ENCODE assay signal across 8 cellular contexts in genomic region chr1:51622455-51622913, GRCh38. TPM values are rescaled to one million over a fixed set of nuclear protein-coding genes. Genes with fewer than 3 reads are reported as not detected.
A peak's percentile ranks its signal among the peaks of the same experiment; 100 is the strongest.
DNase-seq lines count a peak whose midpoint lies in the region; ATAC-seq and TF ChIP-seq lines count a peak whose summit lies in the region.

No MANE protein-coding gene starts in this region.

- WGBS in SK-N-SH (ENCODE audit: low lambda C conversion rate) = 30% methylated on average over 2 of the region's 2 CpGs
- 52 to 62% methylated on average over 2 of the region's 2 CpGs for WGBS in gastroesophageal sphincter (ENCODE audit: low coverage in 1 of 2), 2 donors
- 38 to 65% (median 51%) methylated on average over 2 of the region's 2 CpGs for WGBS in stomach, 5 donors

- DNase-seq in DMS79 (lab: John Stamatoyannopoulos, UW) (peak; percentile 88), SK-N-SH (no peak), stomach (peak; percentile 35), medulla oblongata (ENCODE audit: extremely low spot score) (no peak)

- H4K20me1 ChIP-seq in Loucy (ENCODE audit: insufficient read depth, low read length, poor library complexity, severe bottlenecking) (peaks cover 3% of the 10 kb centered on the region), SK-N-SH (ENCODE audit: insufficient read depth) (peaks cover 8% of the 10 kb centered on the region; the same call in 1 of the 2 replicates)

- intact Hi-C loops in stomach (cut with DNase I; ENCODE audit: low total_unique reads) = no loop called here

- H3K9ac ChIP-seq in Loucy (ENCODE audit: low read depth, low read length, poor library complexity, severe bottlenecking) (peak overlapping the region; percentile 48), SK-N-SH (no peak overlapping the region)

- H3K27me3 ChIP-seq in Loucy (ENCODE audit: insufficient read depth, low read length, poor library complexity, severe bottlenecking) = no peaks in the 10 kb centered on the region
- H3K27me3 ChIP-seq in SK-N-SH (ENCODE audit: insufficient read depth) = no peaks in the 10 kb centered on the region
- no peaks in the 10 kb centered on the region for H3K27me3 ChIP-seq in gastroesophageal sphincter
- no peaks in the 10 kb centered on the region for H3K27me3 ChIP-seq in stomach

- H3K4me3 ChIP-seq in Loucy (ENCODE audit: low read length, poor library complexity, severe bottlenecking) = peak overlapping the region; percentile 47
- H3K4me3 ChIP-seq in SK-N-SH (ENCODE audit: low read depth in 2 of 2, low read length in 1 of 2) = no peak overlapping the region
- no peak overlapping the region for H3K4me3 ChIP-seq in gastroesophageal sphincter
- no peak overlapping the region for H3K4me3 ChIP-seq in stomach

- H3K4me1 ChIP-seq in Loucy (ENCODE audit: insufficient read depth, low read length, poor library complexity, severe bottlenecking) (peaks cover 76% of the 10 kb centered on the region), SK-N-SH (ENCODE audit: control insufficient read depth in 1 of 2, insufficient read depth in 2 of 2, low read depth in 1 of 2, low read length in 1 of 2) (peaks cover 9 to 25% of the 10 kb centered on the region in 2 experiments), gastroesophageal sphincter (peaks cover 4 to 89% (median 12%) of the 10 kb centered on the region in 3 donors), stomach (peaks cover 28 to 95% (median 61%) of the 10 kb centered on the region in 4 donors)

- H2AFZ ChIP-seq in Loucy (ENCODE audit: low read length) = no peak overlapping the region
- no peak overlapping the region for H2AFZ ChIP-seq in SK-N-SH (ENCODE audit: low read depth)

- CTCF ChIA-PET in SK-N-SH (lab: Yijun Ruan, JAX) = interaction anchor here (1.5 kb wide), 1 partner anchor 146 kb away, joined by 5 read pairs; no protein-coding TSS in a partner anchor

- TF ChIP-seq RAD21 in SK-N-SH (IDR thresholded peaks at IDR 0.05; ENCODE audit: low read length) = no peak

- H3K79me2 ChIP-seq in Loucy (ENCODE audit: insufficient read depth, low read length) (peaks cover 88% of the 10 kb centered on the region), SK-N-SH (ENCODE audit: insufficient read depth) (peaks cover 97% of the 10 kb centered on the region)

- peak overlapping the region; percentile 93 for H3K4me2 ChIP-seq in Loucy (ENCODE audit: low read depth, low read length, poor library complexity, severe bottlenecking)
- peak overlapping the region; percentile 12; the same call in 1 of the 2 replicates for H3K4me2 ChIP-seq in SK-N-SH

- TF ChIP-seq CTCF in Loucy (conservative IDR thresholded peaks at IDR 0.05; ENCODE audit: low read length) (no peak), SK-N-SH (IDR thresholded peaks at IDR 0.05) (no peak), gastroesophageal sphincter (IDR thresholded peaks at IDR 0.05) (no peak), stomach (IDR thresholded peaks at IDR 0.05) (no peak)

- no peaks in the 10 kb centered on the region for H3K36me3 ChIP-seq in Loucy (ENCODE audit: insufficient read depth, low read length)
- H3K36me3 ChIP-seq in SK-N-SH (replicated peaks in 1 of 2; ENCODE audit: control insufficient read depth in 1 of 2, insufficient read depth in 2 of 2, low read length in 1 of 2) = no peaks in the 10 kb centered on the region
- no peaks in the 10 kb centered on the region for H3K36me3 ChIP-seq in gastroesophageal sphincter
- no peaks in the 10 kb centered on the region for H3K36me3 ChIP-seq in stomach

- no peak for TF ChIP-seq POLR2A in gastroesophageal sphincter (IDR thresholded peaks at IDR 0.05)
- no peak for TF ChIP-seq POLR2A in stomach (IDR thresholded peaks at IDR 0.05)

- no peaks in the 10 kb centered on the region for H3K9me2 ChIP-seq in Loucy (replicated peaks; ENCODE audit: low read depth, low read length)
- H3K9me2 ChIP-seq in SK-N-SH = no peaks in the 10 kb centered on the region

- POLR2A ChIA-PET in SK-N-SH (lab: Yijun Ruan, JAX) = no interaction called here

- H3K9me3 ChIP-seq in Loucy (ENCODE audit: insufficient read depth, low read depth, low read length) (no peaks in the 10 kb centered on the region), SK-N-SH (no peaks in the 10 kb centered on the region), gastroesophageal sphincter (no peaks in the 10 kb centered on the region), stomach (no peaks in the 10 kb centered on the region)

- ATAC-seq in gastroesophageal sphincter (peak; percentile 92), GM18517 (IDR thresholded peaks at IDR 0.05; ENCODE audit: unreplicated experiment) (no peak), HG02678 (IDR thresholded peaks at IDR 0.05; ENCODE audit: unreplicated experiment) (no peak)

- TF ChIP-seq EP300 in SK-N-SH (IDR thresholded peaks at IDR 0.05; ENCODE audit: borderline replicate concordance in 1 of 2, low read depth in 1 of 2, low read length in 1 of 2) (peak in 1 of 2 experiments; percentile 46; a peak in 1 of 4 replicates), gastroesophageal sphincter (IDR thresholded peaks at IDR 0.05) (no peak), stomach (IDR thresholded peaks at IDR 0.05) (no peak)

- H3F3A ChIP-seq in Loucy (ENCODE audit: low read depth) (0 out of 2 replicates have a peak, but pooled peaks cover 2% of the 10 kb centered on the region), SK-N-SH (replicated peaks; ENCODE audit: insufficient read depth) (peaks cover 6% of the 10 kb centered on the region)

- H3K27ac ChIP-seq in SK-N-SH (ENCODE audit: low read depth in 2 of 2, low read length in 1 of 2) (peak overlapping the region in 1 of 2 experiments; percentile 56; a peak in 2 of 4 replicates), gastroesophageal sphincter (peak overlapping the region; percentile 18 to 62 (median 48)), stomach (peak overlapping the region in 4 of 5 donors; percentile 16 to 63 (median 42))

TF ChIP-seq in SK-N-SH, 30 proteins besides CTCF, POLR2A, EP300 and RAD21:
- 0 out of 2 replicates have a peak, but pooled peaks have one; percentile 13 for TF ChIP-seq MAX (IDR thresholded peaks at IDR 0.05; ENCODE audit: low read depth)
- peak; percentile 78 for TF ChIP-seq JUND (IDR thresholded peaks at IDR 0.05)
- TF ChIP-seq TCF12 (IDR thresholded peaks at IDR 0.05) = peak; percentile 48; the same call in 1 of the 2 replicates
- TF ChIP-seq IRF3 (IDR thresholded peaks at IDR 0.05; ENCODE audit: low read depth, low read length) = no peak
- TF ChIP-seq POLR2AphosphoS5 (IDR thresholded peaks at IDR 0.05; ENCODE audit: low read depth, low read length) = no peak
- TF ChIP-seq NFIC (IDR thresholded peaks at IDR 0.05; ENCODE audit: borderline replicate concordance) = peak; percentile 85
- TF ChIP-seq PBX3 (IDR thresholded peaks at IDR 0.05) = peak; percentile 71
- no peak for TF ChIP-seq GATA2 (CRISPR knock-in tag; IDR thresholded peaks at IDR 0.05)
- TF ChIP-seq FOSL2 (IDR thresholded peaks at IDR 0.05; ENCODE audit: borderline replicate concordance, low read depth) = peak; percentile 86
- TF ChIP-seq SMC3 (IDR thresholded peaks at IDR 0.05; ENCODE audit: low read depth, low read length) = no peak
- no peak for TF ChIP-seq MEF2A (IDR thresholded peaks at IDR 0.05; ENCODE audit: borderline replicate concordance, low read depth)

RNA-seq across cellular contexts. Expression of gene OSBPL9, which starts 5.6 kb away (rescaled TPM):
- polyA plus RNA-seq in SK-N-SH (2012; rRNA removed) (43.9 and 63.9 TPM in 2 replicates), stomach (10 to 100 TPM; 30.9 to 72.2 (median 52.2) TPM)
- 61.1 and 62.8 TPM in 2 replicates for polyA plus RNA-seq in SK-N-SH (2012; cell fraction: cytosol; rRNA removed)
- polyA plus RNA-seq in SK-N-SH (2012; cell fraction: nucleus; rRNA removed) = 23.5 and 55.4 TPM in 2 replicates
- total RNA-seq in gastroesophageal sphincter (100 to 1,000 TPM in 1 of 4 donors, 10 to 100 TPM in 3; 56.9 to 110 (median 78.3) TPM), stomach (100 to 1,000 TPM in 4 of 5 donors, 10 to 100 TPM in 1; 29.8 to 461 (median 202) TPM)

Comparison
In these comparisons a context has a peak if more than half of its experiments do, and no peak if none do; other contexts are left out.
1. DNase-seq: peak in DMS79 (single experiment) and stomach (single experiment); none in SK-N-SH (single experiment) and medulla oblongata (single experiment).